10 cellular contexts compared by ENCODE assay signal in the genomic region with DNA sequence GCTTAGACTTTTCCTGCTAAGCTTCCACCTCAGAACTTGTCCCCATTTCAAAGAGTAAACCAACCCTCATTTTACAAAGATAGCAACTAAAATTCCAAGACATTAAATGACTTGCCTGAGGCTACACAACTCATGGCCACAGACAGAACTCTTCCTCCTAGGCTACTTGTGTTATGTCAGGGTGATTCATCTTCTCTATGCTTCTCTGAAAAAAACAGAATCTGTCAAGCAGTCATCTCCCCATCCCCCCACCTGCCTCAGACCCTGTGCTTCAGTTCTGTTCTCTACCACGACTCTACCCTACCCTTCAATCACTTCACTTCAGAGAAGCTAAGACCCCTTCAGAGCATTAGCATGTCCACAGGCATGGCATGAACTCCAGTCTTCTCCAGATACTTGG.
DNase-seq lines count a peak whose midpoint lies in the region; ATAC-seq, FAIRE-seq and TF ChIP-seq lines count a peak whose summit lies in the region.
"Had no signal": no experiment of that assay in that cellular context is flagged by ENCODE, and none has a peak within 500 bp of the region (broad histone marks: within the 10 kb centered on the region; RNA-seq: fewer than 3 reads in every experiment).

No MANE protein-coding gene starts in this region.

- H3K4me1 Mint-ChIP-seq in stimulated activated naive CD8-positive, alpha-beta T cell treated with anti-CD3 and anti-CD28 coated beads, Interleukin-15, Interleukin-2, amounts not matched to agents 100 ng/mL and 50 ng/mL, for 24 hours (ENCODE audit: low read depth), result peaks cover 83% of the 10 kb centered on the region

- H3K4me1 ChIP-seq in HepG2 (ENCODE audit: insufficient read depth, low read length), result peaks cover 20% of the 10 kb centered on the region

- no peak for TF ChIP-seq RAD21 in HepG2 (CRISPR knock-in tag; IDR thresholded peaks at IDR 0.05)

- H3K27ac ChIP-seq in HepG2 (ENCODE audit: extremely low read length, insufficient read depth, low read length), result no peak overlapping the region

- H3K9me3 ChIP-seq in HepG2 (ENCODE audit: low read length), result no peaks in the 10 kb centered on the region

- DNase-seq in stimulated activated CD4-positive, alpha-beta T cell treated with anti-CD3 and anti-CD28 coated beads, Interleukin-12 subunit alpha, Interleukin-12 subunit beta, amount 100 ng/mL, for 4 hours, result peak; percentile 34
- DNase-seq in stimulated activated CD4-positive, alpha-beta T cell treated with anti-CD3 and anti-CD28 coated beads, Interleukin-2, amount 100 ng/mL, for 48 hours, result no peak
- peak; percentile 23 for DNase-seq in activated CD4-positive, alpha-beta T cell treated with anti-CD3 and anti-CD28 coated beads, Interleukin-2, amount 50 U/mL, for 1 hour
- DNase-seq in foreskin melanocyte (peak; percentile 62), HepG2 (ENCODE audit: low spot score) (no peak), NCI-H446 treated with DMSO at 0.1 percent for 48 hours (lab: John Stamatoyannopoulos, UW) (no peak), left cardiac atrium (no peak)
- DNase-seq: NCI-H510A treated with DMSO at 0.1 percent for 48 hours had no signal

- peak overlapping the region; percentile 34 for H3K4me3 Mint-ChIP-seq in stimulated activated naive CD8-positive, alpha-beta T cell treated with anti-CD3 and anti-CD28 coated beads, Interleukin-15, Interleukin-2, amounts not matched to agents 100 ng/mL and 50 ng/mL, for 24 hours

- H3K27me3 Mint-ChIP-seq in stimulated activated naive CD8-positive, alpha-beta T cell treated with anti-CD3 and anti-CD28 coated beads, Interleukin-15, Interleukin-2, amounts not matched to agents 100 ng/mL and 50 ng/mL, for 24 hours, result no peaks in the 10 kb centered on the region

- no peak overlapping the region for H3K4me3 ChIP-seq in HepG2 (replicated peaks in 1 of 3; ENCODE audit: insufficient read depth in 1 of 3, low read depth in 2 of 3, low read length in 3 of 3)

- H3K27me3 ChIP-seq in HepG2 (ENCODE audit: control insufficient read depth in 1 of 2, insufficient read depth in 2 of 2, low read length in 2 of 2), result no peaks in the 10 kb centered on the region

- intact Hi-C loops in HepG2 (cut with micrococcal nuclease; ENCODE audit: unreplicated experiment), result no loop called here
- intact Hi-C loops in left cardiac atrium (cut with DNase I), result no loop called here

- CTCF ChIA-PET in HepG2 (lab: Yijun Ruan, JAX; ENCODE audit: low intra/inter-chr PET ratio, low total read pairs), result no interaction called here

- no peak overlapping the region for H3K4me2 ChIP-seq in HepG2 (ENCODE audit: low read depth, low read length)

- no peak for TF ChIP-seq POLR2A in HepG2 (IDR thresholded peaks at IDR 0.05; ENCODE audit: insufficient read depth in 1 of 2, low read depth in 2 of 2, low read length in 2 of 2)

- POLR2A ChIA-PET in HepG2 (lab: Yijun Ruan, JAX), result no interaction called here

- peaks cover 6% of the 10 kb centered on the region for H3K36me3 Mint-ChIP-seq in stimulated activated naive CD8-positive, alpha-beta T cell treated with anti-CD3 and anti-CD28 coated beads, Interleukin-15, Interleukin-2, amounts not matched to agents 100 ng/mL and 50 ng/mL, for 24 hours (ENCODE audit: low read depth)

- H2AFZ ChIP-seq in HepG2 (ENCODE audit: low read length), result no peak overlapping the region

- FAIRE-seq in HepG2 (lab: Jason Lieb, UNC), result no peak
- FAIRE-seq: TTC549 had no signal

- H3K79me2 ChIP-seq in HepG2 (ENCODE audit: insufficient read depth, low read length), result no peaks in the 10 kb centered on the region

- TF ChIP-seq EP300 in HepG2 (IDR thresholded peaks at IDR 0.05; ENCODE audit: low read depth in 2 of 2, low read length in 2 of 2) (no peak), HepG2 (CRISPR knock-in tag; IDR thresholded peaks at IDR 0.05; ENCODE audit: borderline replicate concordance) (no peak)

- no peak for ATAC-seq in HepG2
- no peak for ATAC-seq in left cardiac atrium

- H3K9ac ChIP-seq in HepG2 (ENCODE audit: insufficient read depth, low read depth, low read length), result no peak overlapping the region

- no peaks in the 10 kb centered on the region for H3K36me3 ChIP-seq in HepG2 (replicated peaks in 1 of 2; ENCODE audit: control insufficient read depth in 1 of 2, insufficient read depth in 2 of 2, low read length in 2 of 2)

- in situ Hi-C loops in HepG2 (cut with HindIII; ENCODE audit: extremely low pct_ligation_motif_present, low pct_unique_long_range_greater_than_20kb), result no loop called here

- BruUV-seq in HepG2 (replicated peaks; lab: Mats Ljungman, UMichigan), result no TSS peak

- H3K27ac Mint-ChIP-seq in stimulated activated naive CD8-positive, alpha-beta T cell treated with anti-CD3 and anti-CD28 coated beads, Interleukin-15, Interleukin-2, amounts not matched to agents 100 ng/mL and 50 ng/mL, for 24 hours, result peak overlapping the region; percentile 85

- 0% methylated on average over 1 of the region's 1 CpG for WGBS in HepG2 (ENCODE audit: low lambda C conversion rate)

- no peaks in the 10 kb centered on the region for H4K20me1 ChIP-seq in HepG2 (ENCODE audit: insufficient read depth, low read length)

- TF ChIP-seq CTCF in HepG2 (CRISPR knock-in tag; IDR thresholded peaks at IDR 0.05), result no peak

- peaks cover 4% of the 10 kb centered on the region for H3K9me3 Mint-ChIP-seq in stimulated activated naive CD8-positive, alpha-beta T cell treated with anti-CD3 and anti-CD28 coated beads, Interleukin-15, Interleukin-2, amounts not matched to agents 100 ng/mL and 50 ng/mL, for 24 hours

TF ChIP-seq in HepG2, 621 proteins besides CTCF, POLR2A, EP300 and RAD21:
- no peak for TF ChIP-seq ZFP36 (IDR thresholded peaks at IDR 0.05; ENCODE audit: borderline replicate concordance, low read depth, low read length, partially characterized antibody)
- no peak for TF ChIP-seq ESRRA (CRISPR knock-in tag; IDR thresholded peaks at IDR 0.05; ENCODE audit: low read depth)
- TF ChIP-seq, protein P1, sequence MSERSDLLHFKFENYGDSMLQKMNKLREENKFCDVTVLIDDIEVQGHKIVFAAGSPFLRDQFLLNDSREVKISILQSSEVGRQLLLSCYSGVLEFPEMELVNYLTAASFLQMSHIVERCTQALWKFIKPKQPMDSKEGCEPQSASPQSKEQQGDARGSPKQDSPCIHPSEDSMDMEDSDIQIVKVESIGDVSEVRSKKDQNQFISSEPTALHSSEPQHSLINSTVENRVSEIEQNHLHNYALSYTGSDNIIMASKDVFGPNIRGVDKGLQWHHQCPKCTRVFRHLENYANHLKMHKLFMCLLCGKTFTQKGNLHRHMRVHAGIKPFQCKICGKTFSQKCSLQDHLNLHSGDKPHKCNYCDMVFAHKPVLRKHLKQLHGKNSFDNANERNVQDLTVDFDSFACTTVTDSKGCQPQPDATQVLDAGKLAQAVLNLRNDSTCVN (CRISPR knock-in tag; IDR thresholded peaks at IDR 0.05; ENCODE audit: borderline replicate concordance), result no peak
- TF ChIP-seq PHB2 (IDR thresholded peaks at IDR 0.05; ENCODE audit: partially characterized antibody), result no peak
- TF ChIP-seq, protein P2, sequence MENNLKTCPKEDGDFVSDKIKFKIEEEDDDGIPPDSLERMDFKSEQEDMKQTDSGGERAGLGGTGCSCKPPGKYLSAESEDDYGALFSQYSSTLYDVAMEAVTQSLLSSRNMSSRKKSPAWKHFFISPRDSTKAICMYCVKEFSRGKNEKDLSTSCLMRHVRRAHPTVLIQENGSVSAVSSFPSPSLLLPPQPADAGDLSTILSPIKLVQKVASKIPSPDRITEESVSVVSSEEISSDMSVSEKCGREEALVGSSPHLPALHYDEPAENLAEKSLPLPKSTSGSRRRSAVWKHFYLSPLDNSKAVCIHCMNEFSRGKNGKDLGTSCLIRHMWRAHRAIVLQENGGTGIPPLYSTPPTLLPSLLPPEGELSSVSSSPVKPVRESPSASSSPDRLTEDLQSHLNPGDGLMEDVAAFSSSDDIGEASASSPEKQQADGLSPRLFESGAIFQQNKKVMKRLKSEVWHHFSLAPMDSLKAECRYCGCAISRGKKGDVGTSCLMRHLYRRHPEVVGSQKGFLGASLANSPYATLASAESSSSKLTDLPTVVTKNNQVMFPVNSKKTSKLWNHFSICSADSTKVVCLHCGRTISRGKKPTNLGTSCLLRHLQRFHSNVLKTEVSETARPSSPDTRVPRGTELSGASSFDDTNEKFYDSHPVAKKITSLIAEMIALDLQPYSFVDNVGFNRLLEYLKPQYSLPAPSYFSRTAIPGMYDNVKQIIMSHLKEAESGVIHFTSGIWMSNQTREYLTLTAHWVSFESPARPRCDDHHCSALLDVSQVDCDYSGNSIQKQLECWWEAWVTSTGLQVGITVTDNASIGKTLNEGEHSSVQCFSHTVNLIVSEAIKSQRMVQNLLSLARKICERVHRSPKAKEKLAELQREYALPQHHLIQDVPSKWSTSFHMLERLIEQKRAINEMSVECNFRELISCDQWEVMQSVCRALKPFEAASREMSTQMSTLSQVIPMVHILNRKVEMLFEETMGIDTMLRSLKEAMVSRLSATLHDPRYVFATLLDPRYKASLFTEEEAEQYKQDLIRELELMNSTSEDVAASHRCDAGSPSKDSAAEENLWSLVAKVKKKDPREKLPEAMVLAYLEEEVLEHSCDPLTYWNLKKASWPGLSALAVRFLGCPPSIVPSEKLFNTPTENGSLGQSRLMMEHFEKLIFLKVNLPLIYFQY (CRISPR knock-in tag; IDR thresholded peaks at IDR 0.05; ENCODE audit: borderline replicate concordance), result no peak
- TF ChIP-seq KLF11 (CRISPR knock-in tag; IDR thresholded peaks at IDR 0.05), result no peak
- TF ChIP-seq NFE2L2 (IDR thresholded peaks at IDR 0.05; ENCODE audit: low read length), result no peak
- TF ChIP-seq TAF15 (IDR thresholded peaks at IDR 0.05; ENCODE audit: low read depth, low read length, poor library complexity, severe bottlenecking), result no peak
- TF ChIP-seq ZNF615 (CRISPR knock-in tag; IDR thresholded peaks at IDR 0.05; ENCODE audit: borderline replicate concordance), result no peak
- TF ChIP-seq NONO (IDR thresholded peaks at IDR 0.05), result no peak
- no peak for TF ChIP-seq NONO (CRISPR knock-in tag; conservative IDR thresholded peaks at IDR 0.05)
- no peak for TF ChIP-seq SP140L (CRISPR knock-in tag; IDR thresholded peaks at IDR 0.05; ENCODE audit: borderline replicate concordance)
- TF ChIP-seq CCAR2 (optimal IDR thresholded peaks at IDR 0.05; ENCODE audit: low read depth, low read length), result no peak
TF ChIP-seq in HepG2: peak in this region for 0.

Comparison
In these comparisons a context has a peak if more than half of its experiments do, and no peak if none do; other contexts are left out.
1. DNase-seq: peak in stimulated activated CD4-positive, alpha-beta T cell treated with anti-CD3 and anti-CD28 coated beads, Interleukin-12 subunit alpha, Interleukin-12 subunit beta, amount 100 ng/mL, for 4 hours (single experiment), activated CD4-positive, alpha-beta T cell treated with anti-CD3 and anti-CD28 coated beads, Interleukin-2, amount 50 U/mL, for 1 hour (single experiment) and foreskin melanocyte (single experiment); none in stimulated activated CD4-positive, alpha-beta T cell treated with anti-CD3 and anti-CD28 coated beads, Interleukin-2, amount 100 ng/mL, for 48 hours (0 of 2), HepG2 (single experiment), NCI-H446 treated with DMSO at 0.1 percent for 48 hours (single experiment) and left cardiac atrium (single experiment).